8 cellular contexts compared by ENCODE assay signal in genomic region chrX:130171446-130172126, GRCh38. TPM values are rescaled to one million over a fixed set of nuclear protein-coding genes. Genes with fewer than 3 reads are reported as not detected.
DNase-seq lines count a peak whose midpoint lies in the region; ATAC-seq and TF ChIP-seq lines count a peak whose summit lies in the region.

Gene RAB33A (plus strand): TSS chrX:130171962. CDS start chrX:130172063, 101 bp downstream.

- H3K9me3 ChIP-seq in AG04450 (ENCODE audit: control insufficient read depth, insufficient read depth, low read length) (no peaks in the 10 kb centered on the region), vagina (no peaks in the 10 kb centered on the region)

- no peaks in the 10 kb centered on the region for H3K36me3 Mint-ChIP-seq in nephron progenitor cell (ENCODE audit: low read depth)

- peak within 1 kb of the TSS; percentile 79 for H3K4me3 Mint-ChIP-seq in nephron progenitor cell

- H3K4me1 ChIP-seq in vagina = peaks cover 19% of the 10 kb centered on the region

- intact Hi-C loops in vagina (cut with DNase I) = loop anchor here (5.0 kb wide), 1 partner anchor 49 kb away; no protein-coding TSS in a partner anchor

- H3K4me1 Mint-ChIP-seq in nephron progenitor cell = peaks cover 25% of the 10 kb centered on the region

- H3K27ac Mint-ChIP-seq in nephron progenitor cell = no peak within 1 kb of the TSS

- TF ChIP-seq CTCF in AG04450 (IDR thresholded peaks at IDR 0.05; ENCODE audit: low read depth, low read length) = no peak
- TF ChIP-seq CTCF in fibroblast of pulmonary artery (IDR thresholded peaks at IDR 0.05; ENCODE audit: low read length, missing control alignments) = no peak
- TF ChIP-seq CTCF in nephron progenitor cell (IDR thresholded peaks at IDR 0.05) = no peak
- TF ChIP-seq CTCF in vagina (IDR thresholded peaks at IDR 0.05) = no peak

- H3K4me3 ChIP-seq in AG04450 (ENCODE audit: low read depth, low read length) = peak within 1 kb of the TSS; percentile 56
- peak within 1 kb of the TSS; percentile 47 for H3K4me3 ChIP-seq in fibroblast of pulmonary artery (replicated peaks; ENCODE audit: low read depth, low read length)
- peak within 1 kb of the TSS; percentile 40 to 53 for H3K4me3 ChIP-seq in vagina

- H3K27ac ChIP-seq in AG04450 (ENCODE audit: low read depth, low read length) (no peak within 1 kb of the TSS), vagina (peak within 1 kb of the TSS; percentile 73)

- peaks cover 34% of the 10 kb centered on the region for H3K27me3 Mint-ChIP-seq in nephron progenitor cell (ENCODE audit: low read depth, poor library complexity)

- H3K36me3 ChIP-seq in vagina = no peaks in the 10 kb centered on the region

- ATAC-seq in HG03196 (IDR thresholded peaks at IDR 0.05; ENCODE audit: unreplicated experiment) = no peak

- CTCF ChIA-PET in AG04450 (lab: Charles Lee) = no interaction called here

- DNase-seq in AG04450 (ENCODE audit: low read depth, low spot score) (no peak), NCI-H2196 (lab: John Stamatoyannopoulos, UW; ENCODE audit: unreplicated experiment) (peak; percentile 17), activated T-helper 1 cell treated with Interleukin-2 at 50 U/mL for 16 hours (ENCODE audit: low read depth) (peak; percentile 28), fibroblast of pulmonary artery (ENCODE audit: low read depth) (peak; percentile 11), nephron progenitor cell (peak; percentile 45), vagina (ENCODE audit: extremely low spot score in 2 of 2) (no peak)

- H3K27me3 ChIP-seq in AG04450 (ENCODE audit: control insufficient read depth, insufficient read depth, low read length) (no peaks in the 10 kb centered on the region), vagina (no peaks in the 10 kb centered on the region)

- peaks cover 41% of the 10 kb centered on the region for H3K9me3 Mint-ChIP-seq in nephron progenitor cell

- POLR2A ChIA-PET in AG04450 (lab: Yijun Ruan, JAX) = interaction anchor here (1.1 kb wide), 1 partner anchor 53 kb away, joined by 3 read pairs; no protein-coding TSS in a partner anchor

- TF ChIP-seq POLR2A in GM19099 (IDR thresholded peaks at IDR 0.05; ENCODE audit: extremely low read depth, insufficient read length, low read depth) = peak; percentile 19
- TF ChIP-seq POLR2A in vagina (IDR thresholded peaks at IDR 0.05) = no peak

RNA-seq across cellular contexts. Expression of gene RAB33A, which starts in this region (rescaled TPM):
- polyA plus RNA-seq in AG04450 (2011; rRNA removed) = 3.6 TPM in 2 replicates
- polyA minus RNA-seq in AG04450 (2011; rRNA and poly(A)+ RNA removed) = 2.4 and 3.2 TPM in 2 replicates
- total RNA-seq in vagina = 0.98 TPM

Comparison
In these comparisons a context has a peak if more than half of its experiments do, and no peak if none do; other contexts are left out.
1. DNase-seq: peak in NCI-H2196 (single experiment), activated T-helper 1 cell treated with Interleukin-2 at 50 U/mL for 16 hours (single experiment), fibroblast of pulmonary artery (single experiment) and nephron progenitor cell (single experiment); none in AG04450 (single experiment) and vagina (0 of 2).
2. Peak in every context shown above with its lines, with median percentiles within 50 percentile points of each other: H3K4me3 ChIP-seq.